Comparison of ENCODE assay signal across 16 cellular contexts in genomic region chr1:21069549-21069948, GRCh38.
DNase-seq lines count a peak whose midpoint lies in the region; ATAC-seq, FAIRE-seq and TF ChIP-seq lines count a peak whose summit lies in the region.
"Had no signal": no experiment of that assay in that cellular context is flagged by ENCODE, and none has a peak within 500 bp of the region (broad histone marks: within the 10 kb centered on the region; RNA-seq: fewer than 3 reads in every experiment).

No MANE protein-coding gene starts in this region.

- POLR2A ChIA-PET in HEK293 (lab: Yijun Ruan, JAX), result interaction anchor here (1.0 kb wide), 1 partner anchor 47 kb away, joined by 4 read pairs; no protein-coding TSS in a partner anchor

- H3K9ac ChIP-seq in kidney (ENCODE audit: low read length in 2 of 2), result no peak overlapping the region

- H3K36me3 ChIP-seq in HEK293 (ENCODE audit: control insufficient read depth in 2 of 2, insufficient read depth in 1 of 2, low read length in 2 of 2) (peaks cover 0 to 13% of the 10 kb centered on the region in 2 experiments; a peak in 1 of 3 replicates), kidney (ENCODE audit: control insufficient read depth in 1 of 2, insufficient read depth in 2 of 2, low read length in 2 of 2) (no peaks in the 10 kb centered on the region)
- H3K36me3 ChIP-seq: Peyer's patch, thoracic aorta had no signal

- intact Hi-C loops in kidney (cut with DNase I), result no loop called here

- no peak for ATAC-seq in GM21529 (IDR thresholded peaks at IDR 0.05; ENCODE audit: unreplicated experiment)
- ATAC-seq: naive thymus-derived CD8-positive, alpha-beta T cell had no signal

- H3K9me3 ChIP-seq in HEK293 (ENCODE audit: control insufficient read depth, insufficient read depth, low read depth, low read length), result no peaks in the 10 kb centered on the region
- no peaks in the 10 kb centered on the region for H3K9me3 ChIP-seq in kidney (ENCODE audit: control insufficient read depth in 1 of 2, low read length in 2 of 2)
- H3K9me3 ChIP-seq: esophagus squamous epithelium, Peyer's patch, thoracic aorta had no signal

- peaks cover 41% of the 10 kb centered on the region for H3K4me1 ChIP-seq in HEK293 (ENCODE audit: control insufficient read depth, insufficient read depth, low read length)
- peaks cover 0 to 2% of the 10 kb centered on the region in 2 donors for H3K4me1 ChIP-seq in kidney (ENCODE audit: control insufficient read depth in 1 of 2, insufficient read depth in 1 of 2, low read depth in 1 of 2, low read length in 2 of 2)
- H3K4me1 ChIP-seq: esophagus squamous epithelium had no signal

- H3K27ac ChIP-seq in HEK293 (ENCODE audit: extremely low read depth, low read depth, low read length) (peak overlapping the region; percentile 26; the same call in 1 of the 2 replicates), kidney (ENCODE audit: low read depth in 2 of 2, low read length in 2 of 2) (no peak overlapping the region)
- H3K27ac ChIP-seq: esophagus squamous epithelium, Peyer's patch, thoracic aorta had no signal

- CTCF ChIA-PET in HEK293 (lab: Yijun Ruan, JAX), result interaction anchor here (0.6 to 1.4 kb wide), 3 partner anchors 82 to 126 kb away, joined by 3 to 10 read pairs (median 9); no protein-coding TSS in a partner anchor

- DNase-seq in cardiac fibroblast (ENCODE audit: low read depth in 2 of 2) (peak; percentile 69 to 89), kidney (no peak), stromal cell of bone marrow (ENCODE audit: low read depth) (peak; percentile 17), occipital lobe (lab: John Stamatoyannopoulos, UW) (no peak), DMS79 treated with DMSO at 0.1 percent for 48 hours (lab: John Stamatoyannopoulos, UW) (no peak), SW 1271 (lab: John Stamatoyannopoulos, UW) (no peak)
- DNase-seq: activated gamma-delta T cell treated with Interleukin-2 at 50 U/mL for 16 hours; Calu3; caudate nucleus; esophagus squamous epithelium; naive thymus-derived CD8-positive, alpha-beta T cell; NCI-H2227 treated with DMSO at 0.1 percent for 48 hours; Peyer's patch had no signal

- H3K4me3 ChIP-seq in HEK293 (ENCODE audit: low read depth, low read length) (no peak overlapping the region), cardiac fibroblast (replicated peaks in 1 of 2; ENCODE audit: low read depth in 2 of 2, low read length in 2 of 2) (no peak overlapping the region), kidney (ENCODE audit: low read length in 2 of 2) (no peak overlapping the region)
- H3K4me3 ChIP-seq: esophagus squamous epithelium, Peyer's patch, thoracic aorta had no signal

- peak; percentile 32 for FAIRE-seq in kidney (lab: Jason Lieb, UNC)

- TF ChIP-seq CTCF in HEK293 (tag by site-specific recombination; IDR thresholded peaks at IDR 0.05) (no peak), cardiac fibroblast (IDR thresholded peaks at IDR 0.05; ENCODE audit: low read depth, low read length) (no peak), kidney (IDR thresholded peaks at IDR 0.05; ENCODE audit: borderline replicate concordance, extremely low read depth, insufficient read depth) (no peak)

TF ChIP-seq in HEK293, 187 proteins besides CTCF, POLR2A, EP300 and RAD21:
- TF ChIP-seq ZNF518A (tag by site-specific recombination; conservative IDR thresholded peaks at IDR 0.05; ENCODE audit: low read depth) (no peak), ZNF571 (tag by site-specific recombination; IDR thresholded peaks at IDR 0.05) (no peak), ZNF302 (tag by site-specific recombination; IDR thresholded peaks at IDR 0.05; ENCODE audit: low read depth) (no peak), ZNF629 (tag by site-specific recombination; IDR thresholded peaks at IDR 0.05) (peak; percentile 31), ZNF521 (tag by site-specific recombination; IDR thresholded peaks at IDR 0.05) (no peak), ZNF449 (tag by site-specific recombination; IDR thresholded peaks at IDR 0.05) (no peak), ZNF362 (tag by site-specific recombination; IDR thresholded peaks at IDR 0.05) (no peak), ZNF596 (tag by site-specific recombination; IDR thresholded peaks at IDR 0.05) (no peak), SCRT2 (tag by site-specific recombination; IDR thresholded peaks at IDR 0.05) (no peak), ZNF394 (tag by site-specific recombination; IDR thresholded peaks at IDR 0.05; ENCODE audit: borderline replicate concordance) (no peak), ZNF16 (tag by site-specific recombination; IDR thresholded peaks at IDR 0.05; ENCODE audit: low read depth) (no peak), ZNF654 (tag by site-specific recombination; IDR thresholded peaks at IDR 0.05; ENCODE audit: low read depth) (no peak), PRDM6 (tag by site-specific recombination; IDR thresholded peaks at IDR 0.05) (peak; percentile 80), ZNF660 (tag by site-specific recombination; IDR thresholded peaks at IDR 0.05) (no peak)
TF ChIP-seq in HEK293: peak in this region for 2.

Comparison
In these comparisons a context has a peak if more than half of its experiments do, and no peak if none do; other contexts are left out.
1. DNase-seq: peak in cardiac fibroblast (2 of 2) and stromal cell of bone marrow (single experiment); none in kidney (single experiment), occipital lobe (single experiment), DMS79 treated with DMSO at 0.1 percent for 48 hours (single experiment) and SW 1271 (0 of 2).